In the genomic region with DNA sequence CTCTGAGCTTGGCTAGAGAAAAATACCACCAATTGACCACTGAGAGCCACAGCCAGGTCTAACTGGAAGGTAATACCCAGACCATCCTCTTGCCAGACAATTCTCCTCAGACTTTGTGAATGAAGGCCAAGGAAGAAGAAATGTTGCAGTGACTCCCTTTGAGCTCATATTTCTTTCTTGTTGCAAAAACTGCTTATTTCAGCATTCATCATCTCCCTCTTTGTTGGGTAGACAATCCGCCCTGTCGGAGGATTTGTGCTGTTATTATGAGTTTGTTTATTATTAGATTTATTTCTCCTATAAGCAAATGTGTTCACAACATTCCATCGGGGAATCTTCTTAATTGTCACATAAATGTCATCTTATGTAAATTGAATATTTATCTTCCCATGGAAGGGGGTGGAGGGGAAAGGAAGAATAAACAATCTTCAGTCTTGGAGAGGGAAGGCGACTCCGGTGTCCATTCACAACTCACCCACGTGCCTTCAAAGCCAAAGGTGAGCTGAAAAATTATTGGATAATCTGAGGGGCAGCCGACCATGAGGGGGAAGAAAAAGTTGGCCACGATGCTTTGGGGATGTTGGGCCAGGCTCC, we compare ENCODE assay signal across 8 cellular contexts. TPM values are rescaled to one million over a fixed set of nuclear protein-coding genes. Genes with fewer than 3 reads are reported as not detected.
DNase-seq lines count a peak whose midpoint lies in the region; ATAC-seq and TF ChIP-seq lines count a peak whose summit lies in the region.

No MANE protein-coding gene starts in this region.

- no peaks in the 10 kb centered on the region for H3K27me3 Mint-ChIP-seq in CD8-positive, alpha-beta T cell (ENCODE audit: low read depth)
- H3K27me3 Mint-ChIP-seq in endodermal cell (ENCODE audit: insufficient read depth), result no peaks in the 10 kb centered on the region

- CTCF ChIA-PET in CD8-positive, alpha-beta T cell (lab: Charles Lee), result interaction anchor here (1.2 to 1.5 kb wide), 4 partner anchors 12 to 220 kb away, joined by 3 to 5 read pairs (median 4); no protein-coding TSS in a partner anchor
- CTCF ChIA-PET in HEK293T (lab: Yijun Ruan, JAX), result interaction anchor here (0.6 to 1.2 kb wide), 4 partner anchors 112 to 457 kb away, joined by 3 to 6 read pairs (median 3); a partner anchor contains a TSS

- no peak overlapping the region for H2AFZ ChIP-seq in OCI-LY3 (ENCODE audit: low read depth, low read length)

- H4K20me1 ChIP-seq in OCI-LY3 (ENCODE audit: insufficient read depth, low read length), result peaks cover 9% of the 10 kb centered on the region

- peak overlapping the region; percentile 99 for H3K27ac Mint-ChIP-seq in CD8-positive, alpha-beta T cell
- peak overlapping the region; percentile 52 for H3K27ac Mint-ChIP-seq in endodermal cell

- intact Hi-C loops in CD8-positive, alpha-beta T cell (cut with DNase I, micrococcal nuclease), result loop anchor here (1.0 to 10.0 kb wide), 8 partner anchors 22 to 519 kb away; a partner anchor contains a TSS

- peaks cover 40% of the 10 kb centered on the region for H3K79me2 ChIP-seq in OCI-LY3 (ENCODE audit: low read length)

- H3K36me3 Mint-ChIP-seq in CD8-positive, alpha-beta T cell, result peaks cover 8% of the 10 kb centered on the region
- no peaks in the 10 kb centered on the region for H3K36me3 Mint-ChIP-seq in endodermal cell (ENCODE audit: low read depth)

- peak overlapping the region; percentile 96 for H3K4me3 Mint-ChIP-seq in CD8-positive, alpha-beta T cell
- peak overlapping the region; percentile 89 for H3K4me3 Mint-ChIP-seq in endodermal cell

- no peaks in the 10 kb centered on the region for H3K36me3 ChIP-seq in CD8-positive, alpha-beta T cell (ENCODE audit: insufficient read depth, low read length)
- no peaks in the 10 kb centered on the region for H3K36me3 ChIP-seq in OCI-LY3 (replicated peaks; ENCODE audit: low read depth, low read length)
- no peaks in the 10 kb centered on the region for H3K36me3 ChIP-seq in endodermal cell (ENCODE audit: control insufficient read depth, insufficient read depth, low read length)
- no peaks in the 10 kb centered on the region for H3K36me3 ChIP-seq in neutrophil

- H3K4me1 ChIP-seq in CD8-positive, alpha-beta T cell (ENCODE audit: insufficient read depth, low read length), result peaks cover 20% of the 10 kb centered on the region
- H3K4me1 ChIP-seq in OCI-LY3 (ENCODE audit: low read length) (peaks cover 19% of the 10 kb centered on the region), endodermal cell (ENCODE audit: control insufficient read depth, insufficient read depth, low read length) (no peaks in the 10 kb centered on the region), neutrophil (ENCODE audit: control insufficient read depth in 1 of 2, insufficient read depth in 1 of 2, low read depth in 1 of 2, low read length in 1 of 2) (peaks cover 14% of the 10 kb centered on the region in 2 experiments)

- H3K27me3 ChIP-seq in CD8-positive, alpha-beta T cell (ENCODE audit: insufficient read depth, low read length), result no peaks in the 10 kb centered on the region
- no peaks in the 10 kb centered on the region for H3K27me3 ChIP-seq in OCI-LY3 (ENCODE audit: low read depth, low read length)
- no peaks in the 10 kb centered on the region for H3K27me3 ChIP-seq in endodermal cell (ENCODE audit: control insufficient read depth, insufficient read depth, low read length, poor library complexity, severe bottlenecking)
- H3K27me3 ChIP-seq in neutrophil, result peaks cover 6% of the 10 kb centered on the region

- peaks cover 22% of the 10 kb centered on the region for H3K4me1 Mint-ChIP-seq in CD8-positive, alpha-beta T cell (ENCODE audit: low read depth)
- H3K4me1 Mint-ChIP-seq in endodermal cell, result peaks cover 8% of the 10 kb centered on the region

- TF ChIP-seq CTCF in CD8-positive, alpha-beta T cell (IDR thresholded peaks at IDR 0.05), result no peak
- no peak for TF ChIP-seq CTCF in OCI-LY3 (IDR thresholded peaks at IDR 0.05; ENCODE audit: low read depth, low read length)
- peak; percentile 36 for TF ChIP-seq CTCF in endodermal cell (conservative IDR thresholded peaks at IDR 0.05)
- TF ChIP-seq CTCF in neutrophil (IDR thresholded peaks at IDR 0.05), result no peak

- H3K9ac ChIP-seq in OCI-LY3 (ENCODE audit: low read length) (peak overlapping the region; percentile 100), endodermal cell (ENCODE audit: extremely low read depth, low read length, poor library complexity, severe bottlenecking) (no peak overlapping the region)

- 38% methylated on average over 5 of the region's 8 CpGs; no CpG with 5 or more reads in 1 of the 2 experiments for WGBS in endodermal cell (ENCODE audit: insufficient coverage in 1 of 2, insufficient read length in 1 of 2), 2 experiments

- POLR2A ChIA-PET in CD8-positive, alpha-beta T cell (lab: Charles Lee), result interaction anchor here (0.8 to 6.1 kb wide), 6 partner anchors 18 to 399 kb away, joined by 3 to 64 read pairs (median 4); a partner anchor contains a TSS
- POLR2A ChIA-PET in HEK293T (lab: Yijun Ruan, JAX), result interaction anchor here (0.8 to 4.8 kb wide), 8 partner anchors 12 to 152 kb away, joined by 3 to 23 read pairs (median 4); a partner anchor contains a TSS

- peak overlapping the region; percentile 89 for H3K4me3 ChIP-seq in CD8-positive, alpha-beta T cell (ENCODE audit: low read depth, low read length)
- H3K4me3 ChIP-seq in OCI-LY3 (ENCODE audit: low read length), result peak overlapping the region; percentile 97
- peak overlapping the region; percentile 95 for H3K4me3 ChIP-seq in endodermal cell (ENCODE audit: low read length)
- peak overlapping the region in 1 of 2 experiments; percentile 98 for H3K4me3 ChIP-seq in neutrophil (ENCODE audit: low read depth in 1 of 2, low read length in 1 of 2)

- H3K9me3 ChIP-seq in CD8-positive, alpha-beta T cell (ENCODE audit: low read length), result no peaks in the 10 kb centered on the region
- no peaks in the 10 kb centered on the region for H3K9me3 ChIP-seq in OCI-LY3 (ENCODE audit: insufficient read depth, low read length)
- H3K9me3 ChIP-seq in endodermal cell (ENCODE audit: control insufficient read depth, low read length), result no peaks in the 10 kb centered on the region
- H3K9me3 ChIP-seq in neutrophil, result no peaks in the 10 kb centered on the region

- peak overlapping the region; percentile 85 for H3K4me2 ChIP-seq in OCI-LY3 (ENCODE audit: low read length)

- peak overlapping the region; percentile 98 for H3K27ac ChIP-seq in CD8-positive, alpha-beta T cell (ENCODE audit: low read depth, low read length)
- H3K27ac ChIP-seq in OCI-LY3 (ENCODE audit: low read length) (peak overlapping the region; percentile 94), endodermal cell (ENCODE audit: low read depth, low read length) (no peak overlapping the region), neutrophil (peak overlapping the region; percentile 86)

- no peak for DNase-seq in CD8-positive, alpha-beta T cell
- no peak for DNase-seq in endodermal cell
- no peak for DNase-seq in HEK293T (ENCODE audit: extremely low spot score)
- DNase-seq in occipital lobe (lab: John Stamatoyannopoulos, UW), result no peak
- DNase-seq in NCI-H2196 treated with DMSO at 0.1 percent for 48 hours (lab: John Stamatoyannopoulos, UW; ENCODE audit: unreplicated experiment), result no peak

- H3K9me3 Mint-ChIP-seq in CD8-positive, alpha-beta T cell, result no peaks in the 10 kb centered on the region
- H3K9me3 Mint-ChIP-seq in endodermal cell, result no peaks in the 10 kb centered on the region

- no peak for ATAC-seq in CD8-positive, alpha-beta T cell
- no peak for ATAC-seq in GM21447 (IDR thresholded peaks at IDR 0.05; ENCODE audit: unreplicated experiment)

TF ChIP-seq in HEK293T, 16 proteins besides CTCF, POLR2A, EP300 and RAD21:
- TF ChIP-seq FOXA1 (IDR thresholded peaks at IDR 0.05), result no peak
- TF ChIP-seq TARDBP (IDR thresholded peaks at IDR 0.05), result no peak
- TF ChIP-seq HDGF (IDR thresholded peaks at IDR 0.05; ENCODE audit: borderline replicate concordance), result no peak
- no peak for TF ChIP-seq ZNF384 (IDR thresholded peaks at IDR 0.05)
- TF ChIP-seq CTBP1 (IDR thresholded peaks at IDR 0.05; ENCODE audit: borderline replicate concordance), result no peak
- TF ChIP-seq LEF1 (IDR thresholded peaks at IDR 0.05; ENCODE audit: borderline replicate concordance), result no peak
- TF ChIP-seq SUZ12 (IDR thresholded peaks at IDR 0.05), result no peak
- no peak for TF ChIP-seq ARNT (IDR thresholded peaks at IDR 0.05)
TF ChIP-seq in HEK293T: peak in this region for 0.

RNA-seq across cellular contexts. Expression of a gene that starts 1.8 kb away (rescaled TPM):
- total RNA-seq in CD8-positive, alpha-beta T cell, result 100 to 1,000 TPM; 126 to 133 TPM
- total RNA-seq in endodermal cell (10 to 100 TPM; 33.9 to 51.9 TPM), occipital lobe (3.7 TPM)
- polyA plus RNA-seq in endodermal cell (2013, experiment 1 of 2), result 4.3 TPM
- polyA plus RNA-seq in endodermal cell (2013, experiment 2 of 2), result 4.5 TPM
